In genomic region chr18:54948350-54948837, GRCh38 we compare ENCODE assay signal across 26 cellular contexts. TPM values are rescaled to one million over a fixed set of nuclear protein-coding genes. Genes with fewer than 3 reads are reported as not detected.
DNase-seq lines count a peak whose midpoint lies in the region; ATAC-seq, FAIRE-seq and TF ChIP-seq lines count a peak whose summit lies in the region.
"Had no signal": no experiment of that assay in that cellular context is flagged by ENCODE, and none has a peak within 500 bp of the region (broad histone marks: within the 10 kb centered on the region; RNA-seq: fewer than 3 reads in every experiment).

No MANE protein-coding gene starts in this region.

- no peak overlapping the region for H2AFZ ChIP-seq in HepG2 (ENCODE audit: low read length)
- H2AFZ ChIP-seq: GM23248 had no signal

- H3K9me3 ChIP-seq in HepG2 (ENCODE audit: low read length) (no peaks in the 10 kb centered on the region), upper lobe of right lung (no peaks in the 10 kb centered on the region)

- WGBS in HepG2 (ENCODE audit: low lambda C conversion rate) = 12% methylated on average over 4 of the region's 4 CpGs

- in situ Hi-C loops in HepG2 (cut with HindIII; ENCODE audit: extremely low pct_ligation_motif_present, low pct_unique_long_range_greater_than_20kb) = no loop called here

- peak overlapping the region; percentile 74 for H3K4me2 ChIP-seq in HepG2 (ENCODE audit: low read depth, low read length)

- peaks cover 2% of the 10 kb centered on the region for H3K27me3 Mint-ChIP-seq in endothelial cell (ENCODE audit: unreplicated experiment)
- H3K27me3 Mint-ChIP-seq: activated naive CD8-positive, alpha-beta T cell; stimulated activated memory B cell treated with anti-CD40 and anti-IgM and Interleukin-4, amounts not matched to agents 10 μg/mL and 1 μg/mL and 100 μg/mL, for 72 hours had no signal

- H3K79me2 ChIP-seq in HepG2 (ENCODE audit: insufficient read depth, low read length) = peaks cover 2% of the 10 kb centered on the region

- no TSS peak for BruUV-seq in HepG2 (replicated peaks; lab: Mats Ljungman, UMichigan)

- FAIRE-seq in HepG2 (lab: Jason Lieb, UNC) = peak; percentile 12
- FAIRE-seq: kidney had no signal

- DNase-seq in SHP77 treated with DMSO at 0.1 percent for 48 hours (lab: John Stamatoyannopoulos, UW) (peak; percentile 3), SHP77 (lab: John Stamatoyannopoulos, UW) (no peak), NCI-H774 (lab: John Stamatoyannopoulos, UW) (peak; percentile 5), HepG2 (ENCODE audit: low spot score) (peak; percentile 88), upper lobe of right lung (no peak), iPS-NIHi7 (ENCODE audit: extremely low spot score) (no peak), iPS-NIHi11 (ENCODE audit: low spot score) (no peak), endothelial cell (ENCODE audit: low spot score) (no peak)
- DNase-seq: activated CD4-positive, alpha-beta T cell treated with anti-CD3 and anti-CD28 coated beads, Interleukin-2, amount 50 U/mL, for 48 hours; activated T-cell treated with anti-CD3 and anti-CD28 coated beads, Interleukin-2, amount 50 U/mL, for 24 hours; GM23248; head of caudate nucleus; Karpas-422; kidney; naive B cell; NCI-H1436; NCI-H524 treated with DMSO at 0.1 percent for 48 hours; posterior cingulate gyrus; stimulated activated CD4-positive, alpha-beta T cell treated with anti-CD3 and anti-CD28 coated beads, Interleukin-12 subunit alpha, Interleukin-12 subunit beta, amount 100 ng/mL, for 4 hours; trophoblast cell had no signal

- ATAC-seq in HepG2 = peak; percentile 90
- peak; percentile 63 for ATAC-seq in upper lobe of right lung
- ATAC-seq: esophagus mucosa; stimulated activated memory B cell treated with anti-CD40 and anti-IgM and Interleukin-4, amounts not matched to agents 10 μg/mL and 1 μg/mL and 100 μg/mL, for 72 hours had no signal

- no peaks in the 10 kb centered on the region for H3K36me3 ChIP-seq in HepG2 (replicated peaks in 1 of 2; ENCODE audit: control insufficient read depth in 1 of 2, insufficient read depth in 2 of 2, low read length in 2 of 2)
- no peaks in the 10 kb centered on the region for H3K36me3 ChIP-seq in upper lobe of right lung

- no peaks in the 10 kb centered on the region for H3K9me3 Mint-ChIP-seq in endothelial cell (ENCODE audit: unreplicated experiment)
- H3K9me3 Mint-ChIP-seq: activated T-cell treated with anti-CD3 and anti-CD28 coated beads, Interleukin-2, amount 50 U/mL, for 24 hours; brain; dendritic cell treated with granulocyte-macrophage colony-stimulating factor and Interleukin-4, amounts not matched to agents 40 ng/mL and 50 ng/mL, for 4 days; naive B cell; stimulated activated memory B cell treated with anti-CD40 and anti-IgM and Interleukin-4, amounts not matched to agents 10 μg/mL and 1 μg/mL and 100 μg/mL, for 72 hours had no signal

- no peaks in the 10 kb centered on the region for H3K27me3 ChIP-seq in HepG2 (ENCODE audit: control insufficient read depth in 1 of 2, insufficient read depth in 2 of 2, low read length in 2 of 2)
- H3K27me3 ChIP-seq in upper lobe of right lung = no peaks in the 10 kb centered on the region

- CTCF ChIA-PET in HepG2 (lab: Yijun Ruan, JAX; ENCODE audit: low intra/inter-chr PET ratio, low total read pairs) = no interaction called here

- no peak for TF ChIP-seq POLR2A in HepG2 (IDR thresholded peaks at IDR 0.05; ENCODE audit: insufficient read depth in 1 of 2, low read depth in 2 of 2, low read length in 2 of 2)

- peak overlapping the region; percentile 62 for H3K27ac ChIP-seq in HepG2 (ENCODE audit: extremely low read length, insufficient read depth, low read length)
- H3K27ac ChIP-seq in upper lobe of right lung = peak overlapping the region; percentile 17
- H3K27ac ChIP-seq: GM23248 had no signal

- peaks cover 60% of the 10 kb centered on the region for H3K4me1 ChIP-seq in HepG2 (ENCODE audit: insufficient read depth, low read length)
- peaks cover 37% of the 10 kb centered on the region for H3K4me1 ChIP-seq in upper lobe of right lung

- peak overlapping the region; percentile 40 for H3K9ac ChIP-seq in HepG2 (ENCODE audit: insufficient read depth, low read depth, low read length)
- H3K9ac ChIP-seq: GM23248 had no signal

- no peaks in the 10 kb centered on the region for H3K36me3 Mint-ChIP-seq in endothelial cell (ENCODE audit: low read depth, unreplicated experiment)
- H3K36me3 Mint-ChIP-seq: activated naive CD8-positive, alpha-beta T cell; brain; naive B cell; stimulated activated memory B cell treated with anti-CD40 and anti-IgM and Interleukin-4, amounts not matched to agents 10 μg/mL and 1 μg/mL and 100 μg/mL, for 72 hours had no signal

- H3K4me3 ChIP-seq in HepG2 (replicated peaks in 1 of 3; ENCODE audit: insufficient read depth in 1 of 3, low read depth in 2 of 3, low read length in 3 of 3) = peak overlapping the region in 1 of 3 experiments; percentile 23; a peak in 1 of 6 replicates
- no peak overlapping the region for H3K4me3 ChIP-seq in upper lobe of right lung
- H3K4me3 ChIP-seq: GM23248 had no signal

- no peaks in the 10 kb centered on the region for H3K4me1 Mint-ChIP-seq in endothelial cell (ENCODE audit: unreplicated experiment)

- H4K20me1 ChIP-seq in HepG2 (ENCODE audit: insufficient read depth, low read length) = no peaks in the 10 kb centered on the region

- H3K4me3 Mint-ChIP-seq in endothelial cell (ENCODE audit: unreplicated experiment) = no peak overlapping the region
- H3K4me3 Mint-ChIP-seq: activated naive CD8-positive, alpha-beta T cell; activated T-cell treated with anti-CD3 and anti-CD28 coated beads, Interleukin-2, amount 50 U/mL, for 24 hours; brain; dendritic cell treated with granulocyte-macrophage colony-stimulating factor and Interleukin-4, amounts not matched to agents 40 ng/mL and 50 ng/mL, for 4 days; stimulated activated memory B cell treated with anti-CD40 and anti-IgM and Interleukin-4, amounts not matched to agents 10 μg/mL and 1 μg/mL and 100 μg/mL, for 72 hours had no signal

- TF ChIP-seq EP300 in HepG2 (IDR thresholded peaks at IDR 0.05; ENCODE audit: low read depth in 2 of 2, low read length in 2 of 2) = peak in 1 of 2 experiments; percentile 86; a peak in 2 of 4 replicates
- TF ChIP-seq EP300 in HepG2 (CRISPR knock-in tag; IDR thresholded peaks at IDR 0.05; ENCODE audit: borderline replicate concordance) = no peak; the same call in 1 of the 2 replicates

- intact Hi-C loops in HepG2 (cut with micrococcal nuclease; ENCODE audit: unreplicated experiment) = loop anchor here (1.0 to 10.0 kb wide), 2 partner anchors 11 to 184 kb away; partner anchors contain the start of gene CCDC68
- intact Hi-C loops in upper lobe of right lung (cut with DNase I) = no loop called here

- POLR2A ChIA-PET in HepG2 (lab: Yijun Ruan, JAX) = no interaction called here

- H3K27ac Mint-ChIP-seq in endothelial cell (ENCODE audit: unreplicated experiment) = no peak overlapping the region
- H3K27ac Mint-ChIP-seq: activated naive CD8-positive, alpha-beta T cell; activated T-cell treated with anti-CD3 and anti-CD28 coated beads, Interleukin-2, amount 50 U/mL, for 24 hours; brain; dendritic cell treated with granulocyte-macrophage colony-stimulating factor and Interleukin-4, amounts not matched to agents 40 ng/mL and 50 ng/mL, for 4 days; stimulated activated memory B cell treated with anti-CD40 and anti-IgM and Interleukin-4, amounts not matched to agents 10 μg/mL and 1 μg/mL and 100 μg/mL, for 72 hours had no signal

- TF ChIP-seq RAD21 in HepG2 (CRISPR knock-in tag; IDR thresholded peaks at IDR 0.05) = no peak

- TF ChIP-seq CTCF in HepG2 (CRISPR knock-in tag; IDR thresholded peaks at IDR 0.05) (no peak), upper lobe of right lung (IDR thresholded peaks at IDR 0.05) (no peak), endothelial cell (IDR thresholded peaks at IDR 0.05; ENCODE audit: unreplicated experiment) (no peak)

TF ChIP-seq in HepG2, 621 proteins besides CTCF, POLR2A, EP300 and RAD21 (continues in another document):
- TF ChIP-seq CBFB (CRISPR knock-in tag; IDR thresholded peaks at IDR 0.05) (peak; percentile 75; the same call in 1 of the 2 replicates), FOXC1 (CRISPR knock-in tag; IDR thresholded peaks at IDR 0.05; ENCODE audit: borderline replicate concordance) (no peak), ZNF777 (CRISPR knock-in tag; IDR thresholded peaks at IDR 0.05) (no peak)

RNA-seq across cellular contexts. Expression of gene CCDC68, which starts 10.9 kb away (rescaled TPM):
- 4.6 and 4.9 TPM in 2 replicates for total RNA-seq in HepG2 (2016; rRNA removed; fragmentation: Illumina TruSeq; extraction: Trizol)
- total RNA-seq in HepG2 (2016; cell fraction: cytosol; rRNA removed; fragmentation: Illumina TruSeq; extraction: Trizol; ENCODE audit: low read depth) = 2.6 and 2.8 TPM in 2 replicates
- 4.5 and 4.9 TPM in 2 replicates for total RNA-seq in HepG2 (2016; cell fraction: insoluble cytoplasmic fraction; rRNA removed; fragmentation: Illumina TruSeq; extraction: Trizol)
- total RNA-seq in HepG2 (2016; cell fraction: membrane; rRNA removed; fragmentation: Illumina TruSeq; extraction: Trizol) = 4.2 and 5.0 TPM in 2 replicates
- total RNA-seq in HepG2 (2016; cell fraction: nucleus; rRNA removed; fragmentation: Illumina TruSeq; extraction: Trizol) = 6.5 and 6.9 TPM in 2 replicates
- 10.9 and 13.3 TPM in 2 replicates for polyA plus RNA-seq in HepG2 (2011; rRNA removed)
- 3.3 and 5.0 TPM in 2 replicates for polyA plus RNA-seq in HepG2 (2011; cell fraction: cytosol; rRNA removed)
- polyA plus RNA-seq in HepG2 (2011; cell fraction: nucleus; rRNA removed) = 19.7 and 21.0 TPM in 2 replicates
- 13.4 and 15.8 TPM in 2 replicates for polyA plus RNA-seq in HepG2 (2012)
- 2.5 and 3.0 TPM in 2 replicates for polyA plus RNA-seq in HepG2 (2016; cell fraction: cytosol; fragmentation: Illumina TruSeq; extraction: Trizol; ENCODE audit: low read depth)
- polyA plus RNA-seq in HepG2 (2016; cell fraction: insoluble cytoplasmic fraction; fragmentation: Illumina TruSeq; extraction: Trizol; ENCODE audit: low read depth) = 3.8 TPM in 2 replicates
- polyA plus RNA-seq in HepG2 (2016; cell fraction: membrane; fragmentation: Illumina TruSeq; extraction: Trizol; ENCODE audit: low read depth) = 2.8 and 3.0 TPM in 2 replicates
- polyA plus RNA-seq in HepG2 (2016; cell fraction: nucleus; fragmentation: Illumina TruSeq; extraction: Trizol; ENCODE audit: insufficient read depth, low read depth) = 5.3 and 6.1 TPM in 2 replicates
- 4.1 and 5.9 TPM in 2 replicates for polyA minus RNA-seq in HepG2 (2011; rRNA and poly(A)+ RNA removed; ENCODE audit: low replicate concordance)
- polyA minus RNA-seq in HepG2 (2011; cell fraction: cytosol; rRNA and poly(A)+ RNA removed) = 5.6 and 7.5 TPM in 2 replicates
- 51.3 and 53.7 TPM in 2 replicates for polyA minus RNA-seq in HepG2 (2011; cell fraction: nucleus; rRNA and poly(A)+ RNA removed)
- total RNA-seq in upper lobe of right lung = 20.8 TPM
- total RNA-seq in endothelial cell (ENCODE audit: unreplicated experiment) = 0.87 TPM
- total RNA-seq: A673 had no signal

Comparison
In these comparisons a context has a peak if more than half of its experiments do, and no peak if none do; other contexts are left out.
1. DNase-seq: peak in SHP77 treated with DMSO at 0.1 percent for 48 hours (single experiment), NCI-H774 (single experiment) and HepG2 (single experiment); none in SHP77 (0 of 2), upper lobe of right lung (single experiment), iPS-NIHi7 (single experiment), iPS-NIHi11 (single experiment) and endothelial cell (single experiment).